In the genomic region with DNA sequence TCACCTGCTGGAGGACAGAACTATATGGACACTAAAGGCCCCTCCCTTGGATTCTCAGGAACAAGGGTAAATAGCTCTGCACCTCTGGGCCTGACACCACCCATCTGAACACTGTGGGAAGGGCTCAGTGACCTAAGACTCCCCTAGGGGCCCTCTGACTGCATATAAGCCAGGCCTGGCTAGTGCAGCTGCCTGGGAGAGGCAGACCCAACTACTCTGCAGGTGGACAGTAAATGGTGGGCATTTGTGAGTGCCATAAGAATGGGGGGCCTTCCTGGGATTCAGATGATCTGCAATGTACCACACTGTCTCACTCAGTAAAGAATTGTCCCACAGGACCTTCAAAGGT, we compare ENCODE assay signal across 11 cellular contexts. TPM values are rescaled to one million over a fixed set of nuclear protein-coding genes. Genes with fewer than 3 reads are reported as not detected.
A peak's percentile ranks its signal among the peaks of the same experiment; 100 is the strongest.
DNase-seq lines count a peak whose midpoint lies in the region; ATAC-seq lines count a peak whose summit lies in the region.
"Had no signal": no experiment of that assay in that cellular context is flagged by ENCODE, and none has a peak within 500 bp of the region (broad histone marks: within the 10 kb centered on the region; RNA-seq: fewer than 3 reads in every experiment).

No MANE protein-coding gene starts in this region.

- H3K27ac ChIP-seq in skin epidermis: peak overlapping the region in 11 of 21 experiments; percentile 0 to 77 (median 57)
- H3K27ac ChIP-seq: VCaP had no signal

- H3K27ac Mint-ChIP-seq in activated CD4-positive, alpha-beta T cell treated with anti-CD3 and anti-CD28 coated beads for 36 hours: peak overlapping the region; percentile 99

- no peak overlapping the region for H3K4me3 Mint-ChIP-seq in activated CD4-positive, alpha-beta T cell treated with anti-CD3 and anti-CD28 coated beads for 36 hours

- no peak overlapping the region for H3K4me3 ChIP-seq in skin epidermis

- POLR2A ChIA-PET in activated CD4-positive, alpha-beta T cell treated with anti-CD3 and anti-CD28 coated beads for 36 hours (lab: Charles Lee): interaction anchor here (0.8 to 1.8 kb wide), 5 partner anchors 9 to 73 kb away, joined by 3 to 9 read pairs (median 5); partner anchors contain the start of gene WIPF1

- peaks cover 90% of the 10 kb centered on the region for H3K4me1 Mint-ChIP-seq in activated CD4-positive, alpha-beta T cell treated with anti-CD3 and anti-CD28 coated beads for 36 hours

- ATAC-seq in activated CD4-positive, alpha-beta T cell treated with anti-CD3 and anti-CD28 coated beads for 36 hours: peak; percentile 46
- ATAC-seq in HG02571 (IDR thresholded peaks at IDR 0.05; ENCODE audit: unreplicated experiment) (peak; percentile 45), HG03558 (IDR thresholded peaks at IDR 0.05; ENCODE audit: extremely low read depth, unreplicated experiment) (peak; percentile 21), left ventricle myocardium superior (no peak)

- no peaks in the 10 kb centered on the region for H3K9me3 Mint-ChIP-seq in activated CD4-positive, alpha-beta T cell treated with anti-CD3 and anti-CD28 coated beads for 36 hours (ENCODE audit: low read depth)

- no peak for DNase-seq in activated CD4-positive, alpha-beta T cell treated with anti-CD3 and anti-CD28 coated beads for 36 hours
- DNase-seq in activated CD4-positive, alpha-beta T cell treated with anti-CD3 and anti-CD28 coated beads for 1 hour: no peak
- no peak for DNase-seq in DMS153 treated with DMSO at 0.1 percent for 48 hours (lab: John Stamatoyannopoulos, UW; ENCODE audit: unreplicated experiment)
- DNase-seq in left ventricle myocardium superior: no peak
- no peak for DNase-seq in COR-L47 (lab: John Stamatoyannopoulos, UW)
- DNase-seq: NCI-H1436, retina had no signal

- H3K36me3 Mint-ChIP-seq in activated CD4-positive, alpha-beta T cell treated with anti-CD3 and anti-CD28 coated beads for 36 hours (ENCODE audit: low read depth): peaks cover 37% of the 10 kb centered on the region

- CTCF ChIA-PET in activated CD4-positive, alpha-beta T cell treated with anti-CD3 and anti-CD28 coated beads for 36 hours (lab: Charles Lee): interaction anchor here (0.8 to 2.1 kb wide), 12 partner anchors 12 to 125 kb away, joined by 3 to 7 read pairs (median 4); no protein-coding TSS in a partner anchor

- no peaks in the 10 kb centered on the region for H3K27me3 Mint-ChIP-seq in activated CD4-positive, alpha-beta T cell treated with anti-CD3 and anti-CD28 coated beads for 36 hours

- intact Hi-C loops in activated CD4-positive, alpha-beta T cell treated with anti-CD3 and anti-CD28 coated beads for 36 hours (cut with DNase I, micrococcal nuclease): loop anchor here (1.0 kb wide), 7 partner anchors 8 to 74 kb away; no protein-coding TSS in a partner anchor
- intact Hi-C loops in left ventricle myocardium superior (cut with micrococcal nuclease): no loop called here

RNA-seq across cellular contexts. Expression of gene WIPF1, which starts 11.2 kb away (rescaled TPM):
- 100 to 1,000 TPM; 161 to 188 TPM for total RNA-seq in activated CD4-positive, alpha-beta T cell treated with anti-CD3 and anti-CD28 coated beads for 36 hours
- 15.2 TPM for total RNA-seq in left ventricle myocardium superior
